ENCODE assay signal across 22 cellular contexts in the genomic region with DNA sequence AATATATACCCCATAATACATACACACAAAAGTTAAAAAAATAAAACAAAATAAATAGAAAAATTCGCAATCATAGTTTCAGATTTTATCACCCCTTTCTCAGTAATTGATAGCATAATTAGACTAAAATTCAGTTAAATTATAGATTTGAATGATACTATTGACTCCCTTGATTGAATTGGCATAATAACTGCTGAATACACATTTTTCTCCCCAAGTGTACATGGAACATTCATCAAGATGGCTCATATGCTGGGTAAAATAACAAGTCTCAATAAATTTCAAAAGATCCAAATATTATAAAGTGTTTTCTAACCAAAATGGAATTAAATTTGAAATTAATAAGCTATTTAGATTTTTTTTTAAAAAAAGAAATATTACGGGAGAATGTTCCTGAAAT.
DNase-seq lines count a peak whose midpoint lies in the region; ATAC-seq, FAIRE-seq and TF ChIP-seq lines count a peak whose summit lies in the region.
"Had no signal": no experiment of that assay in that cellular context is flagged by ENCODE, and none has a peak within 500 bp of the region (broad histone marks: within the 10 kb centered on the region; RNA-seq: fewer than 3 reads in every experiment).

No MANE protein-coding gene starts in this region.

- H3K36me3 ChIP-seq in HepG2 (replicated peaks in 1 of 2; ENCODE audit: control insufficient read depth in 1 of 2, insufficient read depth in 2 of 2, low read length in 2 of 2) (no peaks in the 10 kb centered on the region), right lobe of liver (no peaks in the 10 kb centered on the region), IMR-90 (ENCODE audit: control insufficient read depth, insufficient read depth, low read length) (no peaks in the 10 kb centered on the region)
- H3K36me3 ChIP-seq: BE2C had no signal

- H2AK5ac ChIP-seq in IMR-90 (ENCODE audit: low read depth, low read length) = no peak overlapping the region

- intact Hi-C loops in HepG2 (cut with micrococcal nuclease; ENCODE audit: unreplicated experiment) (no loop called here), right lobe of liver (cut with DNase I) (no loop called here), IMR-90 (cut with micrococcal nuclease) (no loop called here)

- peaks cover 45% of the 10 kb centered on the region for H3K9me3 Mint-ChIP-seq in WTC11

- no peak overlapping the region for H3K9ac ChIP-seq in HepG2 (ENCODE audit: insufficient read depth, low read depth, low read length)
- no peak overlapping the region for H3K9ac ChIP-seq in IMR-90 (ENCODE audit: low read depth, low read length)
- H3K9ac ChIP-seq: GM23248 had no signal

- H3K4me3 Mint-ChIP-seq in WTC11 = no peak overlapping the region
- H3K4me3 Mint-ChIP-seq: CD4-positive, CD25-positive, alpha-beta regulatory T cell; CD8-positive, alpha-beta T cell had no signal

- H3K14ac ChIP-seq in IMR-90 (replicated peaks; ENCODE audit: low read depth, low read length) = no peak overlapping the region

- TF ChIP-seq EP300 in HepG2 (IDR thresholded peaks at IDR 0.05; ENCODE audit: low read depth in 2 of 2, low read length in 2 of 2) (no peak), HepG2 (CRISPR knock-in tag; IDR thresholded peaks at IDR 0.05; ENCODE audit: borderline replicate concordance) (no peak)

- no peak overlapping the region for H2AK9ac ChIP-seq in IMR-90 (replicated peaks; ENCODE audit: low read depth, low read length, poor library complexity)

- H2AFZ ChIP-seq in HepG2 (ENCODE audit: low read length) (no peak overlapping the region), IMR-90 (replicated peaks; ENCODE audit: low read length, poor library complexity) (no peak overlapping the region)
- H2AFZ ChIP-seq: GM23248 had no signal

- no peaks in the 10 kb centered on the region for H3K79me1 ChIP-seq in IMR-90 (ENCODE audit: low read depth in 1 of 2, low read length in 2 of 2)

- H2BK20ac ChIP-seq in IMR-90 (ENCODE audit: low read depth, low read length) = no peak overlapping the region

- peaks cover 39% of the 10 kb centered on the region for H3K36me3 Mint-ChIP-seq in WTC11
- H3K36me3 Mint-ChIP-seq: CD4-positive, CD25-positive, alpha-beta regulatory T cell; CD8-positive, alpha-beta T cell had no signal

- TF ChIP-seq CTCF in HepG2 (CRISPR knock-in tag; IDR thresholded peaks at IDR 0.05) (no peak), right lobe of liver (IDR thresholded peaks at IDR 0.05) (no peak), IMR-90 (conservative IDR thresholded peaks at IDR 0.05; ENCODE audit: low read depth, low read length) (no peak), WTC11 (IDR thresholded peaks at IDR 0.05) (no peak)

- H4K5ac ChIP-seq in IMR-90 (ENCODE audit: low read depth, low read length) = no peak overlapping the region

- H4K20me1 ChIP-seq in HepG2 (ENCODE audit: insufficient read depth, low read length) (no peaks in the 10 kb centered on the region), IMR-90 (ENCODE audit: insufficient read depth, low read length) (no peaks in the 10 kb centered on the region)

- ATAC-seq in HepG2 (no peak), right lobe of liver (no peak), IMR-90 (ENCODE audit: low read depth) (no peak), WTC11 (no peak), HG03196 (IDR thresholded peaks at IDR 0.05; ENCODE audit: unreplicated experiment) (no peak)
- ATAC-seq: CD8-positive, alpha-beta T cell had no signal

- no peak overlapping the region for H2BK5ac ChIP-seq in IMR-90 (ENCODE audit: low read depth, low read length, poor library complexity, severe bottlenecking)

- H3K4me1 ChIP-seq in HepG2 (ENCODE audit: insufficient read depth, low read length) (no peaks in the 10 kb centered on the region), right lobe of liver (no peaks in the 10 kb centered on the region), IMR-90 (ENCODE audit: control insufficient read depth, insufficient read depth, low read length) (no peaks in the 10 kb centered on the region)
- H3K4me1 ChIP-seq: Caco-2 had no signal

- no peak overlapping the region for H3K18ac ChIP-seq in IMR-90 (ENCODE audit: low read depth, low read length)

- in situ Hi-C loops in HepG2 (cut with HindIII; ENCODE audit: extremely low pct_ligation_motif_present, low pct_unique_long_range_greater_than_20kb) = no loop called here
- in situ Hi-C loops in IMR-90 (cut with MboI; ENCODE audit: low sequenced_read_pairs) = no loop called here

- H4K8ac ChIP-seq in IMR-90 (ENCODE audit: low read depth in 2 of 2, low read length in 2 of 2) = no peak overlapping the region

- H3K4me2 ChIP-seq in HepG2 (ENCODE audit: low read depth, low read length) (no peak overlapping the region), IMR-90 (ENCODE audit: low read depth, low read length) (no peak overlapping the region)

- H3K9me3 ChIP-seq in HepG2 (ENCODE audit: low read length) (peaks cover 98% of the 10 kb centered on the region), right lobe of liver (no peaks in the 10 kb centered on the region), IMR-90 (ENCODE audit: control insufficient read depth, insufficient read depth, low read length) (no peaks in the 10 kb centered on the region)
- H3K9me3 ChIP-seq: BE2C, Caco-2 had no signal

- H2BK15ac ChIP-seq in IMR-90 (ENCODE audit: low read depth, low read length) = no peak overlapping the region

- H3K56ac ChIP-seq in IMR-90 (ENCODE audit: extremely low read depth, insufficient read depth, low read length) = no peak overlapping the region

- H3K4me1 Mint-ChIP-seq in WTC11 = peaks cover 56% of the 10 kb centered on the region
- H3K4me1 Mint-ChIP-seq: CD4-positive, CD25-positive, alpha-beta regulatory T cell had no signal

- H3K27ac ChIP-seq in HepG2 (ENCODE audit: extremely low read length, insufficient read depth, low read length) (no peak overlapping the region), right lobe of liver (no peak overlapping the region), IMR-90 (ENCODE audit: insufficient read depth, low read length) (no peak overlapping the region)
- H3K27ac ChIP-seq: 22Rv1, C4-2B, GM23248 had no signal

- H3K4me3 ChIP-seq in HepG2 (replicated peaks in 1 of 3; ENCODE audit: insufficient read depth in 1 of 3, low read depth in 2 of 3, low read length in 3 of 3) (no peak overlapping the region), right lobe of liver (no peak overlapping the region), IMR-90 (ENCODE audit: insufficient read depth, low read depth, low read length) (no peak overlapping the region)
- H3K4me3 ChIP-seq: GM23248 had no signal

- no peak for TF ChIP-seq RAD21 in HepG2 (CRISPR knock-in tag; IDR thresholded peaks at IDR 0.05)
- no peak for TF ChIP-seq RAD21 in IMR-90 (IDR thresholded peaks at IDR 0.05; ENCODE audit: low read length)

- H3K9me1 ChIP-seq in IMR-90 (ENCODE audit: insufficient read depth, low read length) = no peaks in the 10 kb centered on the region

- H2BK120ac ChIP-seq in IMR-90 (ENCODE audit: low read depth, low read length) = no peak overlapping the region

- BruUV-seq in HepG2 (replicated peaks; lab: Mats Ljungman, UMichigan) = no TSS peak
- BruUV-seq in IMR-90 (replicated peaks; lab: Mats Ljungman, UMichigan) = no TSS peak

- DNase-seq in HepG2 (ENCODE audit: low spot score) = no peak
- DNase-seq in right lobe of liver = no peak
- no peak for DNase-seq in IMR-90
- DNase-seq in WTC11 (ENCODE audit: low spot score) = no peak
- no peak for DNase-seq in OCI-M1 (lab: John Stamatoyannopoulos, UW)
- DNase-seq in HK-2 (ENCODE audit: unreplicated experiment) = no peak
- DNase-seq in NK-92 treated with Interleukin-12 subunit alpha and Interleukin-12 subunit beta, amount 100 ng/mL, for 24 hours (lab: John Stamatoyannopoulos, UW) = no peak
- DNase-seq: AML-193; BE2C; Caco-2; CD4-positive, CD25-positive, alpha-beta regulatory T cell; CD8-positive, alpha-beta T cell; DMS153; DND-41; HCEC 1CT had no signal

- H3K79me2 ChIP-seq in HepG2 (ENCODE audit: insufficient read depth, low read length) = no peaks in the 10 kb centered on the region

- CTCF ChIA-PET in HepG2 (lab: Yijun Ruan, JAX; ENCODE audit: low intra/inter-chr PET ratio, low total read pairs) = no interaction called here
- CTCF ChIA-PET in IMR-90 (lab: Yijun Ruan, JAX) = interaction anchor here (0.6 kb wide), 1 partner anchor 104 kb away, joined by 5 read pairs; no protein-coding TSS in a partner anchor
- CTCF ChIA-PET in WTC11 (lab: Charles Lee) = interaction anchor here (1.1 kb wide), 1 partner anchor 13 kb away, joined by 3 read pairs; no protein-coding TSS in a partner anchor

- H3K4ac ChIP-seq in IMR-90 (ENCODE audit: low read depth, low read length) = no peak overlapping the region

- dilution Hi-C loops in IMR-90 (cut with HindIII; ENCODE audit: low sequenced_read_pairs, unreplicated experiment) = no loop called here

- 39% methylated on average over 2 of the region's 2 CpGs for WGBS in HepG2 (ENCODE audit: low lambda C conversion rate)
- 89% methylated on average over 2 of the region's 2 CpGs for WGBS in right lobe of liver (ENCODE audit: insufficient coverage, low coverage, low lambda C conversion rate, missing lambda C conversion rate)
- no CpG with 5 or more reads among the region's 2 CpGs for WGBS in IMR-90 (ENCODE audit: extremely low coverage in 2 of 2, insufficient read length in 1 of 2), 2 experiments

- no peak overlapping the region for H4K91ac ChIP-seq in IMR-90 (ENCODE audit: insufficient read depth, low read depth, low read length)

- POLR2A ChIA-PET in HepG2 (lab: Yijun Ruan, JAX) (no interaction called here), IMR-90 (lab: Charles Lee; ENCODE audit: unreplicated experiment) (no interaction called here), WTC11 (lab: Charles Lee) (no interaction called here)

- TF ChIP-seq POLR2A in HepG2 (IDR thresholded peaks at IDR 0.05; ENCODE audit: insufficient read depth in 1 of 2, low read depth in 2 of 2, low read length in 2 of 2) = no peak
- no peak for TF ChIP-seq POLR2A in right lobe of liver (IDR thresholded peaks at IDR 0.05)
- TF ChIP-seq POLR2A in IMR-90 (IDR thresholded peaks at IDR 0.05; ENCODE audit: low read depth, low read length) = no peak

- H3K27me3 ChIP-seq in HepG2 (ENCODE audit: control insufficient read depth in 1 of 2, insufficient read depth in 2 of 2, low read length in 2 of 2) (no peaks in the 10 kb centered on the region), right lobe of liver (no peaks in the 10 kb centered on the region), IMR-90 (ENCODE audit: control insufficient read depth, insufficient read depth, low read length) (no peaks in the 10 kb centered on the region)
- H3K27me3 ChIP-seq: BE2C had no signal

- no peak overlapping the region for H3K23ac ChIP-seq in IMR-90 (ENCODE audit: low read depth, low read length)

- H3K27me3 Mint-ChIP-seq in WTC11 (ENCODE audit: low read depth) = no peaks in the 10 kb centered on the region
- H3K27me3 Mint-ChIP-seq: CD4-positive, CD25-positive, alpha-beta regulatory T cell had no signal

- peak overlapping the region; percentile 86 for H3K27ac Mint-ChIP-seq in WTC11
- H3K27ac Mint-ChIP-seq: CD4-positive, CD25-positive, alpha-beta regulatory T cell; CD8-positive, alpha-beta T cell had no signal

- no peak for FAIRE-seq in HepG2 (lab: Jason Lieb, UNC)
- FAIRE-seq: A204.1, G401.6, GM12892 had no signal

TF ChIP-seq in IMR-90, 13 proteins besides CTCF, POLR2A, EP300 and RAD21 (continues in another document):
- 0 out of 2 replicates have a peak, but pooled peaks have one; percentile 9 for TF ChIP-seq MAFK (IDR thresholded peaks at IDR 0.05; ENCODE audit: low read depth, low read length)

TF ChIP-seq in WTC11, 78 proteins besides CTCF, POLR2A, EP300 and RAD21 (continues in another document):
- no peak for TF ChIP-seq NR3C1 (CRISPR knock-in tag; conservative IDR thresholded peaks at IDR 0.05; ENCODE audit: low read depth)
